Comparison of ENCODE assay signal across 1 cellular context in genomic region chr14:37413504-37414003, GRCh38.
TF ChIP-seq lines count a peak whose summit lies in the region.

No MANE protein-coding gene starts in this region.

TF ChIP-seq in HepG2, 621 proteins besides CTCF, POLR2A, EP300 and RAD21 (continued from another document and continues in another):
- TF ChIP-seq PRDM15 (CRISPR knock-in tag; IDR thresholded peaks at IDR 0.05): no peak
- TF ChIP-seq SRSF4 (IDR thresholded peaks at IDR 0.05; ENCODE audit: low read depth, low read length, poor library complexity, severe bottlenecking): no peak
- TF ChIP-seq UBTF (CRISPR knock-in tag; IDR thresholded peaks at IDR 0.05): no peak
- TF ChIP-seq ZNF3 (CRISPR knock-in tag; IDR thresholded peaks at IDR 0.05): no peak
- TF ChIP-seq RERE (CRISPR knock-in tag; IDR thresholded peaks at IDR 0.05; ENCODE audit: low read depth): peak; percentile 78; the same call in 1 of the 2 replicates
- no peak for TF ChIP-seq KDM4B (CRISPR knock-in tag; IDR thresholded peaks at IDR 0.05)
- TF ChIP-seq ZNF362 (CRISPR knock-in tag; IDR thresholded peaks at IDR 0.05; ENCODE audit: borderline replicate concordance): no peak
- no peak for TF ChIP-seq ZNF350 (CRISPR knock-in tag; IDR thresholded peaks at IDR 0.05; ENCODE audit: borderline replicate concordance, low read depth)
- TF ChIP-seq MLX (CRISPR knock-in tag; IDR thresholded peaks at IDR 0.05): no peak
- TF ChIP-seq ZNF782 (CRISPR knock-in tag; IDR thresholded peaks at IDR 0.05; ENCODE audit: borderline replicate concordance): no peak
- TF ChIP-seq ZNF710 (CRISPR knock-in tag; IDR thresholded peaks at IDR 0.05; ENCODE audit: borderline replicate concordance): no peak
- peak; percentile 85 for TF ChIP-seq MIXL1 (CRISPR knock-in tag; IDR thresholded peaks at IDR 0.05)
- TF ChIP-seq ZXDC (CRISPR knock-in tag; IDR thresholded peaks at IDR 0.05): no peak
- no peak for TF ChIP-seq SP1 (IDR thresholded peaks at IDR 0.05)
- TF ChIP-seq SP1 (CRISPR knock-in tag; IDR thresholded peaks at IDR 0.05): no peak
- TF ChIP-seq ZNF749 (CRISPR knock-in tag; IDR thresholded peaks at IDR 0.05; ENCODE audit: borderline replicate concordance): no peak
- no peak for TF ChIP-seq SRSF1 (optimal IDR thresholded peaks at IDR 0.05; ENCODE audit: low read depth, low read length)
- no peak for TF ChIP-seq MLLT10 (CRISPR knock-in tag; IDR thresholded peaks at IDR 0.05)
- no peak for TF ChIP-seq ZUFSP (CRISPR knock-in tag; IDR thresholded peaks at IDR 0.05; ENCODE audit: borderline replicate concordance)
- no peak for TF ChIP-seq TP53 (CRISPR knock-in tag; conservative IDR thresholded peaks at IDR 0.05)
- no peak for TF ChIP-seq SMC3 (IDR thresholded peaks at IDR 0.05; ENCODE audit: low read length)
- no peak for TF ChIP-seq ZNF263 (CRISPR knock-in tag; IDR thresholded peaks at IDR 0.05)
- TF ChIP-seq JDP2 (CRISPR knock-in tag; IDR thresholded peaks at IDR 0.05; ENCODE audit: borderline replicate concordance): no peak
- no peak for TF ChIP-seq KDM6A (CRISPR knock-in tag; IDR thresholded peaks at IDR 0.05; ENCODE audit: low read depth)
- no peak for TF ChIP-seq ZNF781 (CRISPR knock-in tag; IDR thresholded peaks at IDR 0.05; ENCODE audit: borderline replicate concordance, not compliant biosample characterization)
- TF ChIP-seq TFAP4 (IDR thresholded peaks at IDR 0.05; ENCODE audit: borderline replicate concordance, low read depth): no peak
